In the genomic region with DNA sequence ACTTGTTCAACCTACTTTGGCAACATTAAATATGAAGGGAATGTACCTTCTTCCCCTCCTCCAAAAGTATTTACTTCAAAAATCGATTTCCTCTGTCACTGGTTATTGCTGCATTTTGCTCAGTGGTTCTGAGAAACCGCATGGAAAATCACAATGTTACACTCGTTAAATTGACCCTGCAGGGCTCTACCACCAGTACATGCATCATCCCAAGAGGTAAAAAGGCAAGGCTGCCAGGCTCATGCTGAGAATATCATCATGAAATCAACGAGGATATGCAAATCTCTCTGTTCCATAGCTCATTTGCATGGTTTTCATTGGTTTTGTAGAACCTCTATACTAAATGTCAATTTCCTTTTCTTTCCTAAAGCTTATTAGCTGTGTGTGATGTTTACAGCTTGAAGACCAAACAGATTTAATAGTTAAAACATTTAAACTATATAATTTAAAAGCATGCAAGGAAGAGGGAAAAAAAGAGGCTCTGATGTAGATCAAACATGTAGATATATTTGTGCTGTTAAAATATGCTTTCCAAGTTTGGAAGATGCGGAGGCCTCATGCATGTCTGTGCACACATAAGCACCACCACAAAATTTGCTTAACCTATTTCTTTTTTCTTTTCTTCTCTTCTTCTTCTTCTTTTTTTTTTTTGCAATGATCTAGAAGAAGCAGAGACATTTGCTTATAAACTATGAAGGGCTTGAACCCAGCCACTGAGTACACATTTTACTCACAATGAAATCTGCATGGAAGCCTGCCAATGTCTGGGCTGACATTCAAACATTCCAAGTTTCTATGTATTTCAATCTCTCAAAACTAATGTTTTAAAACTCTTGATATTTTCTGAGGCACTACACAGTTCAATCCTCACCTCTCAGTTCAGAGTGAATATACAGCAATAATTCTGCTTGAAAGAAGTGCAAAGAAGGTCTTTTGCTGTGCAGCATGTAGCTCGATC, we compare ENCODE assay signal across 9 cellular contexts.
DNase-seq lines count a peak whose midpoint lies in the region; ATAC-seq and FAIRE-seq lines count a peak whose summit lies in the region.
"Had no signal": no experiment of that assay in that cellular context is flagged by ENCODE, and none has a peak within 500 bp of the region (broad histone marks: within the 10 kb centered on the region; RNA-seq: fewer than 3 reads in every experiment).

No MANE protein-coding gene starts in this region.

- H3K4me1 ChIP-seq in CD4-positive, alpha-beta memory T cell (ENCODE audit: insufficient read depth, low read length), result peaks cover 54% of the 10 kb centered on the region

- H3K4me3 ChIP-seq in CD4-positive, alpha-beta memory T cell (ENCODE audit: low read length in 2 of 2), result no peak overlapping the region

- H3K4me3 Mint-ChIP-seq in CD4-positive, alpha-beta memory T cell, result peak overlapping the region in 3 of 8 donors; percentile 12 to 38 (median 13)

- H3K27ac Mint-ChIP-seq in CD4-positive, alpha-beta memory T cell, result peak overlapping the region in 6 of 7 donors; percentile 6 to 70 (median 25)

- peaks cover 11 to 27% of the 10 kb centered on the region in 2 donors for H3K36me3 Mint-ChIP-seq in CD4-positive, alpha-beta memory T cell

- H3K9me3 ChIP-seq in CD4-positive, alpha-beta memory T cell (ENCODE audit: control insufficient read depth in 1 of 2, low read length in 2 of 2), result no peaks in the 10 kb centered on the region

- H3K27me3 ChIP-seq in CD4-positive, alpha-beta memory T cell (ENCODE audit: insufficient read depth, low read length), result no peaks in the 10 kb centered on the region

- intact Hi-C loops in CD4-positive, alpha-beta memory T cell (cut with micrococcal nuclease), result no loop called here

- CTCF ChIA-PET in CD4-positive, alpha-beta memory T cell (lab: Charles Lee; ENCODE audit: partially characterized antibody), result interaction anchor here (1.1 to 1.7 kb wide), 2 partner anchors 20 to 23 kb away, joined by 3 to 7 read pairs; no protein-coding TSS in a partner anchor

- H3K27me3 Mint-ChIP-seq in CD4-positive, alpha-beta memory T cell, result no peaks in the 10 kb centered on the region

- DNase-seq in CD4-positive, alpha-beta memory T cell, result no peak
- DNase-seq in fibroblast of gingiva (ENCODE audit: low read depth) (peak; percentile 72), NCI-H2171 treated with DMSO at 0.1 percent for 48 hours (lab: John Stamatoyannopoulos, UW) (no peak), HTR-8/SVneo (ENCODE audit: insufficient read length, low spot score) (no peak), middle frontal gyrus (ENCODE audit: extremely low spot score, low spot score) (no peak)
- DNase-seq: NCI-H2081 treated with DMSO at 0.1 percent for 48 hours had no signal

- no peaks in the 10 kb centered on the region for H3K9me3 Mint-ChIP-seq in CD4-positive, alpha-beta memory T cell

- no peaks in the 10 kb centered on the region for H3K36me3 ChIP-seq in CD4-positive, alpha-beta memory T cell (ENCODE audit: insufficient read depth, low read length)

- no peak for FAIRE-seq in HTR-8/SVneo (lab: Jason Lieb, UNC)

- POLR2A ChIA-PET in CD4-positive, alpha-beta memory T cell (lab: Charles Lee; ENCODE audit: partially characterized antibody), result interaction anchor here (0.9 to 1.2 kb wide), 2 partner anchors 8 to 329 kb away, joined by 3 to 4 read pairs; a partner anchor contains a TSS

- no peak overlapping the region for H3K27ac ChIP-seq in CD4-positive, alpha-beta memory T cell (ENCODE audit: low read depth, low read length)

- H3K4me1 Mint-ChIP-seq in CD4-positive, alpha-beta memory T cell, result peaks cover 45 to 72% (median 64%) of the 10 kb centered on the region in 4 donors

- ATAC-seq in GM19328 (IDR thresholded peaks at IDR 0.05; ENCODE audit: unreplicated experiment) (peak; percentile 63), HG03442 (IDR thresholded peaks at IDR 0.05; ENCODE audit: unreplicated experiment) (peak; percentile 74), GM19324 (IDR thresholded peaks at IDR 0.05; ENCODE audit: low FRiP score, unreplicated experiment) (no peak)
